In the genomic region with DNA sequence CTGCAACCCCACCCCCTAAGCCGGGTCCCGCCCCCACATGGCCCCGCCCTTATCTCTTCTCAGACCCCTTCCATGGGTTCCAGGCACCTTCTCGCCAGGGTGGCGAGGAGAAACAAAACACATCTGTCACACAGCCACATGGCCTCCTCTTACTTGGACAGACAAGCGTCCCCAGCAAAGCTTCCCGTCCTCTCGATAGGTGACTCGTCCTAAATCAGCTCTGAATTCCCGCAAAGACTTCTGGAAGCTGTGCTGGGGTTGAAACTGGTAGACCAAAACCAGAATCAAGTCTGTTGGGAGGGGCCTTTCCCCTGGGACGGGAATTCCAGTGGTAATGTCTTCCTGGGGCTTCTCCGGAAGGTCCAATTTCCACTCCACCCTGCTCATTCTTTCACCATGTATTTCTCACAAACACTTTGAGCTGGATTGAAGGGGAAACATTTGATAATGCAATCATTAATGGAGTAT, we compare ENCODE assay signal across 1 cellular context.
TF ChIP-seq lines count a peak whose summit lies in the region.

No MANE protein-coding gene starts in this region.

TF ChIP-seq in HEK293, 187 proteins besides CTCF, POLR2A, EP300 and RAD21 (continued from another document and continues in another):
- TF ChIP-seq, protein P1, sequence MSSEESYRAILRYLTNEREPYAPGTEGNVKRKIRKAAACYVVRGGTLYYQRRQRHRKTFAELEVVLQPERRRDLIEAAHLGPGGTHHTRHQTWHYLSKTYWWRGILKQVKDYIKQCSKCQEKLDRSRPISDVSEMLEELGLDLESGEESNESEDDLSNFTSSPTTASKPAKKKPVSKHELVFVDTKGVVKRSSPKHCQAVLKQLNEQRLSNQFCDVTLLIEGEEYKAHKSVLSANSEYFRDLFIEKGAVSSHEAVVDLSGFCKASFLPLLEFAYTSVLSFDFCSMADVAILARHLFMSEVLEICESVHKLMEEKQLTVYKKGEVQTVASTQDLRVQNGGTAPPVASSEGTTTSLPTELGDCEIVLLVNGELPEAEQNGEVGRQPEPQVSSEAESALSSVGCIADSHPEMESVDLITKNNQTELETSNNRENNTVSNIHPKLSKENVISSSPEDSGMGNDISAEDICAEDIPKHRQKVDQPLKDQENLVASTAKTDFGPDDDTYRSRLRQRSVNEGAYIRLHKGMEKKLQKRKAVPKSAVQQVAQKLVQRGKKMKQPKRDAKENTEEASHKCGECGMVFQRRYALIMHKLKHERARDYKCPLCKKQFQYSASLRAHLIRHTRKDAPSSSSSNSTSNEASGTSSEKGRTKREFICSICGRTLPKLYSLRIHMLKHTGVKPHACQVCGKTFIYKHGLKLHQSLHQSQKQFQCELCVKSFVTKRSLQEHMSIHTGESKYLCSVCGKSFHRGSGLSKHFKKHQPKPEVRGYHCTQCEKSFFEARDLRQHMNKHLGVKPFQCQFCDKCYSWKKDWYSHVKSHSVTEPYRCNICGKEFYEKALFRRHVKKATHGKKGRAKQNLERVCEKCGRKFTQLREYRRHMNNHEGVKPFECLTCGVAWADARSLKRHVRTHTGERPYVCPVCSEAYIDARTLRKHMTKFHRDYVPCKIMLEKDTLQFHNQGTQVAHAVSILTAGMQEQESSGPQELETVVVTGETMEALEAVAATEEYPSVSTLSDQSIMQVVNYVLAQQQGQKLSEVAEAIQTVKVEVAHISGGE (tag by site-specific recombination; conservative IDR thresholded peaks at IDR 0.05; ENCODE audit: low read depth): no peak
- TF ChIP-seq, protein P2, sequence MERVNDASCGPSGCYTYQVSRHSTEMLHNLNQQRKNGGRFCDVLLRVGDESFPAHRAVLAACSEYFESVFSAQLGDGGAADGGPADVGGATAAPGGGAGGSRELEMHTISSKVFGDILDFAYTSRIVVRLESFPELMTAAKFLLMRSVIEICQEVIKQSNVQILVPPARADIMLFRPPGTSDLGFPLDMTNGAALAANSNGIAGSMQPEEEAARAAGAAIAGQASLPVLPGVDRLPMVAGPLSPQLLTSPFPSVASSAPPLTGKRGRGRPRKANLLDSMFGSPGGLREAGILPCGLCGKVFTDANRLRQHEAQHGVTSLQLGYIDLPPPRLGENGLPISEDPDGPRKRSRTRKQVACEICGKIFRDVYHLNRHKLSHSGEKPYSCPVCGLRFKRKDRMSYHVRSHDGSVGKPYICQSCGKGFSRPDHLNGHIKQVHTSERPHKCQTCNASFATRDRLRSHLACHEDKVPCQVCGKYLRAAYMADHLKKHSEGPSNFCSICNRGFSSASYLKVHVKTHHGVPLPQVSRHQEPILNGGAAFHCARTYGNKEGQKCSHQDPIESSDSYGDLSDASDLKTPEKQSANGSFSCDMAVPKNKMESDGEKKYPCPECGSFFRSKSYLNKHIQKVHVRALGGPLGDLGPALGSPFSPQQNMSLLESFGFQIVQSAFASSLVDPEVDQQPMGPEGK (tag by site-specific recombination; IDR thresholded peaks at IDR 0.05): peak; percentile 32; the same call in 1 of the 2 replicates
- TF ChIP-seq, protein P3, sequence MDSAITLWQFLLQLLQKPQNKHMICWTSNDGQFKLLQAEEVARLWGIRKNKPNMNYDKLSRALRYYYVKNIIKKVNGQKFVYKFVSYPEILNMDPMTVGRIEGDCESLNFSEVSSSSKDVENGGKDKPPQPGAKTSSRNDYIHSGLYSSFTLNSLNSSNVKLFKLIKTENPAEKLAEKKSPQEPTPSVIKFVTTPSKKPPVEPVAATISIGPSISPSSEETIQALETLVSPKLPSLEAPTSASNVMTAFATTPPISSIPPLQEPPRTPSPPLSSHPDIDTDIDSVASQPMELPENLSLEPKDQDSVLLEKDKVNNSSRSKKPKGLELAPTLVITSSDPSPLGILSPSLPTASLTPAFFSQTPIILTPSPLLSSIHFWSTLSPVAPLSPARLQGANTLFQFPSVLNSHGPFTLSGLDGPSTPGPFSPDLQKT (IDR thresholded peaks at IDR 0.05; ENCODE audit: borderline replicate concordance, low read depth, low read length): no peak
- TF ChIP-seq ZNF560 (tag by site-specific recombination; IDR thresholded peaks at IDR 0.05; ENCODE audit: borderline replicate concordance): no peak
- no peak for TF ChIP-seq WT1 (tag by site-specific recombination; IDR thresholded peaks at IDR 0.05)
- TF ChIP-seq, protein P4, sequence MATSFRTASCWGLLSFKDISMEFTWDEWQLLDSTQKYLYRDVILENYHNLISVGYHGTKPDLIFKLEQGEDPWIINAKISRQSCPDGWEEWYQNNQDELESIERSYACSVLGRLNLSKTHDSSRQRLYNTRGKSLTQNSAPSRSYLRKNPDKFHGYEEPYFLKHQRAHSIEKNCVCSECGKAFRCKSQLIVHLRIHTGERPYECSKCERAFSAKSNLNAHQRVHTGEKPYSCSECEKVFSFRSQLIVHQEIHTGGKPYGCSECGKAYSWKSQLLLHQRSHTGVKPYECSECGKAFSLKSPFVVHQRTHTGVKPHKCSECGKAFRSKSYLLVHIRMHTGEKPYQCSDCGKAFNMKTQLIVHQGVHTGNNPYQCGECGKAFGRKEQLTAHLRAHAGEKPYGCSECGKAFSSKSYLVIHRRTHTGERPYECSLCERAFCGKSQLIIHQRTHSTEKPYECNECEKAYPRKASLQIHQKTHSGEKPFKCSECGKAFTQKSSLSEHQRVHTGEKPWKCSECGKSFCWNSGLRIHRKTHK (tag by site-specific recombination; IDR thresholded peaks at IDR 0.05): no peak
- no peak for TF ChIP-seq ZNF140 (tag by site-specific recombination; IDR thresholded peaks at IDR 0.05)
- no peak for TF ChIP-seq ZNF138 (tag by site-specific recombination; IDR thresholded peaks at IDR 0.05; ENCODE audit: borderline replicate concordance)
- TF ChIP-seq, protein P5, sequence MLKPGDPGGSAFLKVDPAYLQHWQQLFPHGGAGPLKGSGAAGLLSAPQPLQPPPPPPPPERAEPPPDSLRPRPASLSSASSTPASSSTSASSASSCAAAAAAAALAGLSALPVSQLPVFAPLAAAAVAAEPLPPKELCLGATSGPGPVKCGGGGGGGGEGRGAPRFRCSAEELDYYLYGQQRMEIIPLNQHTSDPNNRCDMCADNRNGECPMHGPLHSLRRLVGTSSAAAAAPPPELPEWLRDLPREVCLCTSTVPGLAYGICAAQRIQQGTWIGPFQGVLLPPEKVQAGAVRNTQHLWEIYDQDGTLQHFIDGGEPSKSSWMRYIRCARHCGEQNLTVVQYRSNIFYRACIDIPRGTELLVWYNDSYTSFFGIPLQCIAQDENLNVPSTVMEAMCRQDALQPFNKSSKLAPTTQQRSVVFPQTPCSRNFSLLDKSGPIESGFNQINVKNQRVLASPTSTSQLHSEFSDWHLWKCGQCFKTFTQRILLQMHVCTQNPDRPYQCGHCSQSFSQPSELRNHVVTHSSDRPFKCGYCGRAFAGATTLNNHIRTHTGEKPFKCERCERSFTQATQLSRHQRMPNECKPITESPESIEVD (tag by site-specific recombination; IDR thresholded peaks at IDR 0.05): no peak
- TF ChIP-seq ZNF776 (tag by site-specific recombination; IDR thresholded peaks at IDR 0.05; ENCODE audit: borderline replicate concordance): no peak
- TF ChIP-seq ZNF621 (tag by site-specific recombination; IDR thresholded peaks at IDR 0.05): no peak
- TF ChIP-seq GLI4 (tag by site-specific recombination; IDR thresholded peaks at IDR 0.05): no peak
- no peak for TF ChIP-seq ZNF302 (tag by site-specific recombination; IDR thresholded peaks at IDR 0.05; ENCODE audit: low read depth)
- no peak for TF ChIP-seq ZFP3 (tag by site-specific recombination; IDR thresholded peaks at IDR 0.05; ENCODE audit: low read depth)
- TF ChIP-seq ZNF433 (tag by site-specific recombination; IDR thresholded peaks at IDR 0.05; ENCODE audit: low read depth): no peak
- TF ChIP-seq ZIC2 (tag by site-specific recombination; IDR thresholded peaks at IDR 0.05): no peak; the same call in 1 of the 2 replicates
- TF ChIP-seq ZNF629 (tag by site-specific recombination; IDR thresholded peaks at IDR 0.05): no peak; the same call in 1 of the 2 replicates
- no peak for TF ChIP-seq ZNF701 (tag by site-specific recombination; IDR thresholded peaks at IDR 0.05)
- TF ChIP-seq, protein P6, sequence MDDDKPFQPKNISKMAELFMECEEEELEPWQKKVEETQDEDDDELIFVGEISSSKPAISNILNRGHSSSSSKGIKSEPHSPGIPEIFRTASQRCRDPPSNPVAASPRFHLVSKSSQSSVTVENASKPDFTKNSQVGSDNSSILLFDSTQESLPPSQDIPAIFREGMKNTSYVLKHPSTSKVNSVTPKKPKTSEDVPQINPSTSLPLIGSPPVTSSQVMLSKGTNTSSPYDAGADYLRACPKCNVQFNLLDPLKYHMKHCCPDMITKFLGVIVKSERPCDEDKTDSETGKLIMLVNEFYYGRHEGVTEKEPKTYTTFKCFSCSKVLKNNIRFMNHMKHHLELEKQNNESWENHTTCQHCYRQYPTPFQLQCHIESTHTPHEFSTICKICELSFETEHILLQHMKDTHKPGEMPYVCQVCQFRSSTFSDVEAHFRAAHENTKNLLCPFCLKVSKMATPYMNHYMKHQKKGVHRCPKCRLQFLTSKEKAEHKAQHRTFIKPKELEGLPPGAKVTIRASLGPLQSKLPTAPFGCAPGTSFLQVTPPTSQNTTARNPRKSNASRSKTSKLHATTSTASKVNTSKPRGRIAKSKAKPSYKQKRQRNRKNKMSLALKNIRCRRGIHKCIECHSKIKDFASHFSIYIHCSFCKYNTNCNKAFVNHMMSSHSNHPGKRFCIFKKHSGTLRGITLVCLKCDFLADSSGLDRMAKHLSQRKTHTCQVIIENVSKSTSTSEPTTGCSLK (tag by site-specific recombination; IDR thresholded peaks at IDR 0.05): no peak
- TF ChIP-seq ZNF114 (tag by site-specific recombination; IDR thresholded peaks at IDR 0.05): no peak
- TF ChIP-seq, protein P7, sequence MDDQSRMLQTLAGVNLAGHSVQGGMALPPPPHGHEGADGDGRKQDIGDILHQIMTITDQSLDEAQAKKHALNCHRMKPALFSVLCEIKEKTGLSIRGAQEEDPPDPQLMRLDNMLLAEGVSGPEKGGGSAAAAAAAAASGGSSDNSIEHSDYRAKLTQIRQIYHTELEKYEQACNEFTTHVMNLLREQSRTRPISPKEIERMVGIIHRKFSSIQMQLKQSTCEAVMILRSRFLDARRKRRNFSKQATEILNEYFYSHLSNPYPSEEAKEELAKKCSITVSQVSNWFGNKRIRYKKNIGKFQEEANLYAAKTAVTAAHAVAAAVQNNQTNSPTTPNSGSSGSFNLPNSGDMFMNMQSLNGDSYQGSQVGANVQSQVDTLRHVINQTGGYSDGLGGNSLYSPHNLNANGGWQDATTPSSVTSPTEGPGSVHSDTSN (CRISPR knock-in tag; IDR thresholded peaks at IDR 0.05): no peak
- 0 out of 2 replicates have a peak, but pooled peaks have one; percentile 26 for TF ChIP-seq KLF1 (tag by site-specific recombination; IDR thresholded peaks at IDR 0.05)
- no peak for TF ChIP-seq ZNF624 (tag by site-specific recombination; IDR thresholded peaks at IDR 0.05)
- no peak for TF ChIP-seq SETDB1 (IDR thresholded peaks at IDR 0.05; ENCODE audit: insufficient read length, low read length)
- TF ChIP-seq ZNF654 (tag by site-specific recombination; IDR thresholded peaks at IDR 0.05; ENCODE audit: low read depth): no peak
- TF ChIP-seq GLIS2 (tag by site-specific recombination; IDR thresholded peaks at IDR 0.05): peak; percentile 86
- TF ChIP-seq, protein P8, sequence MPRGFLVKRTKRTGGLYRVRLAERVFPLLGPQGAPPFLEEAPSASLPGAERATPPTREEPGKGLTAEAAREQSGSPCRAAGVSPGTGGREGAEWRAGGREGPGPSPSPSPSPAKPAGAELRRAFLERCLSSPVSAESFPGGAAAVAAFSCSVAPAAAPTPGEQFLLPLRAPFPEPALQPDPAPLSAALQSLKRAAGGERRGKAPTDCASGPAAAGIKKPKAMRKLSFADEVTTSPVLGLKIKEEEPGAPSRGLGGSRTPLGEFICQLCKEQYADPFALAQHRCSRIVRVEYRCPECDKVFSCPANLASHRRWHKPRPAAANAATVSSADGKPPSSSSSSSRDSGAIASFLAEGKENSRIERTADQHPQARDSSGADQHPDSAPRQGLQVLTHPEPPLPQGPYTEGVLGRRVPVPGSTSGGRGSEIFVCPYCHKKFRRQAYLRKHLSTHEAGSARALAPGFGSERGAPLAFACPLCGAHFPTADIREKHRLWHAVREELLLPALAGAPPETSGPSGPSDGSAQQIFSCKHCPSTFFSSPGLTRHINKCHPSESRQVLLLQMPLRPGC (tag by site-specific recombination; IDR thresholded peaks at IDR 0.05): no peak
- no peak for TF ChIP-seq ZNF292 (tag by site-specific recombination; IDR thresholded peaks at IDR 0.05; ENCODE audit: borderline replicate concordance, low read depth)
- no peak for TF ChIP-seq ZNF416 (tag by site-specific recombination; IDR thresholded peaks at IDR 0.05)
- no peak for TF ChIP-seq ZNF121 (tag by site-specific recombination; IDR thresholded peaks at IDR 0.05)
- peak; percentile 70; the same call in 1 of the 2 replicates for TF ChIP-seq KLF9 (tag by site-specific recombination; IDR thresholded peaks at IDR 0.05; ENCODE audit: low read depth)
- no peak for TF ChIP-seq ZSCAN16 (tag by site-specific recombination; IDR thresholded peaks at IDR 0.05)
- TF ChIP-seq ZNF596 (tag by site-specific recombination; IDR thresholded peaks at IDR 0.05): no peak
- TF ChIP-seq KLF8 (tag by site-specific recombination; IDR thresholded peaks at IDR 0.05): peak; percentile 56
- TF ChIP-seq, protein P9, sequence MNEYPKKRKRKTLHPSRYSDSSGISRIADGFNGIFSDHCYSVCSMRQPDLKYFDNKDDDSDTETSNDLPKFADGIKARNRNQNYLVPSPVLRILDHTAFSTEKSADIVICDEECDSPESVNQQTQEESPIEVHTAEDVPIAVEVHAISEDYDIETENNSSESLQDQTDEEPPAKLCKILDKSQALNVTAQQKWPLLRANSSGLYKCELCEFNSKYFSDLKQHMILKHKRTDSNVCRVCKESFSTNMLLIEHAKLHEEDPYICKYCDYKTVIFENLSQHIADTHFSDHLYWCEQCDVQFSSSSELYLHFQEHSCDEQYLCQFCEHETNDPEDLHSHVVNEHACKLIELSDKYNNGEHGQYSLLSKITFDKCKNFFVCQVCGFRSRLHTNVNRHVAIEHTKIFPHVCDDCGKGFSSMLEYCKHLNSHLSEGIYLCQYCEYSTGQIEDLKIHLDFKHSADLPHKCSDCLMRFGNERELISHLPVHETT (tag by site-specific recombination; IDR thresholded peaks at IDR 0.05): no peak
- TF ChIP-seq HOXA7 (CRISPR knock-in tag; IDR thresholded peaks at IDR 0.05; ENCODE audit: borderline replicate concordance): no peak
- TF ChIP-seq ZNF610 (tag by site-specific recombination; IDR thresholded peaks at IDR 0.05; ENCODE audit: borderline replicate concordance): no peak
- TF ChIP-seq KLF7 (tag by site-specific recombination; IDR thresholded peaks at IDR 0.05; ENCODE audit: borderline replicate concordance): no peak
- no peak for TF ChIP-seq ZNF544 (tag by site-specific recombination; IDR thresholded peaks at IDR 0.05)
- no peak for TF ChIP-seq ZNF768 (tag by site-specific recombination; IDR thresholded peaks at IDR 0.05)
- TF ChIP-seq, protein P10, sequence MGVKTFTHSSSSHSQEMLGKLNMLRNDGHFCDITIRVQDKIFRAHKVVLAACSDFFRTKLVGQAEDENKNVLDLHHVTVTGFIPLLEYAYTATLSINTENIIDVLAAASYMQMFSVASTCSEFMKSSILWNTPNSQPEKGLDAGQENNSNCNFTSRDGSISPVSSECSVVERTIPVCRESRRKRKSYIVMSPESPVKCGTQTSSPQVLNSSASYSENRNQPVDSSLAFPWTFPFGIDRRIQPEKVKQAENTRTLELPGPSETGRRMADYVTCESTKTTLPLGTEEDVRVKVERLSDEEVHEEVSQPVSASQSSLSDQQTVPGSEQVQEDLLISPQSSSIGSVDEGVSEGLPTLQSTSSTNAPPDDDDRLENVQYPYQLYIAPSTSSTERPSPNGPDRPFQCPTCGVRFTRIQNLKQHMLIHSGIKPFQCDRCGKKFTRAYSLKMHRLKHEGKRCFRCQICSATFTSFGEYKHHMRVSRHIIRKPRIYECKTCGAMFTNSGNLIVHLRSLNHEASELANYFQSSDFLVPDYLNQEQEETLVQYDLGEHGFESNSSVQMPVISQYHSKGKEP (tag by site-specific recombination; IDR thresholded peaks at IDR 0.05): no peak
- TF ChIP-seq ZNF561 (tag by site-specific recombination; IDR thresholded peaks at IDR 0.05; ENCODE audit: borderline replicate concordance): 0 out of 2 replicates have a peak, but pooled peaks have one; percentile 14
